Comparison of ENCODE assay signal across 8 cellular contexts in the genomic region with DNA sequence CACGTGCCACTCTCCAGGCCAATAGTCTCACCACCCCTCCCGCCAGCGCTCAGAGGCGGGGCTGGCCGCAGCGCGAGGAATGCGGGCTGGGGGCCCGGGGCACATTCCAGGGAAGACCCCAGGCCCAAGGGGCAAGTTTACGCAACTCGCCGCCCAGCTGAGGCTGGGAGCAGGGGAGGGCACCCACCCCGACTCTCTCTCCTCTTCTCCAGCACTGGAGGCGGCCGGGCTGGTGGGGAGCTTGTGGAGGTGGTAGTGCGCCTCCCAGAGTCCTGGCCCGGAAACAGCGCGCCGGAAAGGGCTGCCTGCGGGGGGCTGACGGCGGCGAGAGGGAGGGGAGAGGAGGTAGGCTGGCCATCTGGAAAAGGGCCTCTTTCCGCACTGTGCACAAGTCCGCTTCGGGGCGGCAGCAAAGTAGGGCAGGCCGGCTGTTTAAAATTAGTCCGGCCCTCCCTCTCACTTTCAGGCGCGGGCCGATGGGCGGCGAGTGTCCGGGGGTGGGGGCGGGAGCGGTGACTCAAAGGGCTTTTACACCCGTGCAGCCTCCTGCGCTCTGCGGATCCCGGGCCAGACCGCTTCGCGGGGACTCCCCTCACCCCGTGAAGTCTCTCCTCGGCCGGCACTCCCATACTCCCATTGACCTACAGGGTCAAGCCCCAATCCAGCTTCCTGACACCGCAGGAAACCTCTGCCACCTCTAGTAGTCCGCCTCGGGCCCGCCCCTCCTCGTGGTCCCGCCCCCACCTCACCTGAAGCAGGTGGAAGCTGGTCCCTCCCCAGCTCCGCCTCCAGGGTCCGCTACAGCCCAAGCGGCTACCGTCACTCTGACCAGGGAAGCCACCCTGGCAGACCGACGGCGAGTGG. TPM values are rescaled to one million over a fixed set of nuclear protein-coding genes. Genes with fewer than 3 reads are reported as not detected.
A peak's percentile ranks its signal among the peaks of the same experiment; 100 is the strongest.
DNase-seq lines count a peak whose midpoint lies in the region; ATAC-seq and TF ChIP-seq lines count a peak whose summit lies in the region.

No MANE protein-coding gene starts in this region.

- peak; percentile 47 to 64 for TF ChIP-seq POLR2A in adrenal gland (IDR thresholded peaks at IDR 0.05)
- TF ChIP-seq POLR2A in heart left ventricle (IDR thresholded peaks at IDR 0.05), result peak in 1 of 2 donors; percentile 55

- peak overlapping the region; percentile 92 for H3K4me3 Mint-ChIP-seq in CD14-positive monocyte

- H2AFZ ChIP-seq in trophoblast cell (ENCODE audit: insufficient read depth, low read length, poor library complexity), result peak overlapping the region; percentile 59

- H3K27me3 Mint-ChIP-seq in CD14-positive monocyte (ENCODE audit: low read depth in 3 of 3), result peaks cover 22 to 37% (median 29%) of the 10 kb centered on the region in 3 donors

- H3K4me2 ChIP-seq in trophoblast cell (ENCODE audit: low read length), result peak overlapping the region; percentile 96

- ATAC-seq in heart left ventricle (peak; percentile 17 to 66 (median 46)), GM19328 (IDR thresholded peaks at IDR 0.05; ENCODE audit: unreplicated experiment) (no peak)

- peak overlapping the region; percentile 45 for H3K27ac ChIP-seq in SJSA1
- peak overlapping the region; percentile 83 to 94 (median 85) for H3K27ac ChIP-seq in adrenal gland
- H3K27ac ChIP-seq in heart left ventricle, result peak overlapping the region; percentile 82 to 100 (median 94)
- peak overlapping the region; percentile 93 for H3K27ac ChIP-seq in trophoblast cell (ENCODE audit: low read depth, low read length)

- peaks cover 10 to 15% of the 10 kb centered on the region in 2 donors for H3K36me3 Mint-ChIP-seq in CD14-positive monocyte

- peak overlapping the region; percentile 38 for H2BK12ac ChIP-seq in trophoblast cell (ENCODE audit: low read length)

- H3K4me3 ChIP-seq in SJSA1 (peak overlapping the region; percentile 50), adrenal gland (peak overlapping the region; percentile 62 to 89 (median 84)), heart left ventricle (peak overlapping the region; percentile 56 to 94 (median 86)), trophoblast cell (ENCODE audit: low read depth, low read length) (peak overlapping the region; percentile 80)

- H3K18ac ChIP-seq in trophoblast cell (ENCODE audit: low read length), result peak overlapping the region; percentile 66

- H3K27ac Mint-ChIP-seq in CD14-positive monocyte, result peak overlapping the region; percentile 99 to 100 (median 99)

- H3K23ac ChIP-seq in trophoblast cell (ENCODE audit: low read length), result no peak overlapping the region

- peaks cover 3% of the 10 kb centered on the region for H3K79me2 ChIP-seq in trophoblast cell (ENCODE audit: control insufficient read depth, insufficient read depth, low read length, poor library complexity)

- peak overlapping the region; percentile 34 for H2BK120ac ChIP-seq in trophoblast cell (ENCODE audit: insufficient read depth, low read length, poor library complexity)

- TF ChIP-seq CTCF in CD14-positive monocyte (IDR thresholded peaks at IDR 0.05) (peak; percentile 20), adrenal gland (IDR thresholded peaks at IDR 0.05) (peak in 5 of 6 experiments; percentile 25 to 55 (median 37)), heart left ventricle (IDR thresholded peaks at IDR 0.05) (peak in 11 of 12 donors; percentile 12 to 63 (median 37))

- WGBS in adrenal gland, 4 donors, result 0 to 1% (median 0%) methylated on average over 3 to 61 of the region's 61 CpGs
- 0 to 1% (median 1%) methylated on average over 28 to 61 of the region's 61 CpGs for WGBS in heart left ventricle, 4 donors
- no CpG with 5 or more reads among the region's 61 CpGs for WGBS in trophoblast cell (ENCODE audit: extremely low coverage, insufficient coverage, insufficient read length)

- DNase-seq in CD14-positive monocyte (ENCODE audit: low spot score) (peak; percentile 79), GM19240 (ENCODE audit: insufficient read length, low spot score) (peak; percentile 52), HuH-7.5 (ENCODE audit: low spot score) (peak; percentile 68), SJSA1 (ENCODE audit: low read depth in 1 of 2, low spot score in 2 of 2) (peak; percentile 82 to 87), adrenal gland (peak; percentile 83 to 94 (median 85)), heart left ventricle (peak; percentile 87 to 93 (median 89)), trophoblast cell (peak; percentile 92 to 93)

- H3K36me3 ChIP-seq in SJSA1 (peaks cover 5% of the 10 kb centered on the region; the same call in 1 of the 2 replicates), adrenal gland (replicated peaks in 1 of 2) (no peaks in the 10 kb centered on the region), heart left ventricle (peaks cover 0 to 5% (median 0%) of the 10 kb centered on the region in 9 donors), trophoblast cell (ENCODE audit: control insufficient read depth in 1 of 2, insufficient read depth in 2 of 2, low read length in 2 of 2) (no peaks in the 10 kb centered on the region)

- H3K9ac ChIP-seq in trophoblast cell (ENCODE audit: low read length), result peak overlapping the region; percentile 5

- H3K4me1 ChIP-seq in SJSA1 (replicated peaks) (peaks cover 74% of the 10 kb centered on the region), adrenal gland (replicated peaks in 1 of 2) (peaks cover 55 to 63% of the 10 kb centered on the region in 2 donors), heart left ventricle (peaks cover 29 to 81% (median 61%) of the 10 kb centered on the region in 12 donors), trophoblast cell (ENCODE audit: control insufficient read depth in 1 of 2, insufficient read depth in 2 of 2, low read length in 2 of 2) (peaks cover 50 to 54% of the 10 kb centered on the region in 2 experiments)

- H4K91ac ChIP-seq in trophoblast cell (ENCODE audit: low read depth, low read length), result peak overlapping the region; percentile 74

- peak overlapping the region; percentile 49 for H4K12ac ChIP-seq in trophoblast cell (ENCODE audit: low read depth, low read length)

- H3K4me1 Mint-ChIP-seq in CD14-positive monocyte, result peaks cover 64% of the 10 kb centered on the region

- no peak overlapping the region for H2AK5ac ChIP-seq in trophoblast cell (ENCODE audit: low read length)

- H3K27me3 ChIP-seq in SJSA1 (replicated peaks), result no peaks in the 10 kb centered on the region
- peaks cover 5% of the 10 kb centered on the region for H3K27me3 ChIP-seq in adrenal gland
- H3K27me3 ChIP-seq in heart left ventricle, result peaks cover 0 to 10% (median 0%) of the 10 kb centered on the region in 9 donors
- peaks cover 27% of the 10 kb centered on the region for H3K27me3 ChIP-seq in trophoblast cell (ENCODE audit: insufficient read depth, low read length)

- peak overlapping the region; percentile 41 for H3K4ac ChIP-seq in trophoblast cell (ENCODE audit: low read depth, low read length)

- peak overlapping the region; percentile 86 for H2BK5ac ChIP-seq in trophoblast cell (ENCODE audit: low read depth, low read length, poor library complexity)

- intact Hi-C loops in CD14-positive monocyte (cut with micrococcal nuclease), result loop anchor here (1.0 to 10.0 kb wide), 6 partner anchors 20 to 552 kb away; a partner anchor contains a TSS
- intact Hi-C loops in adrenal gland (cut with DNase I), result no loop called here
- intact Hi-C loops in heart left ventricle (cut with DNase I), result loop anchor here in 2 of 10 donors (2.0 to 5.0 kb wide), 4 partner anchors 20 to 74 kb away; a partner anchor contains a TSS

- peaks cover 28% of the 10 kb centered on the region for H3K79me1 ChIP-seq in trophoblast cell (ENCODE audit: low read length)

- peak overlapping the region; percentile 78 for H3K14ac ChIP-seq in trophoblast cell (ENCODE audit: low read length)

- peaks cover 0 to 9% (median 4%) of the 10 kb centered on the region in 7 donors for H3K9me3 Mint-ChIP-seq in CD14-positive monocyte

- peak overlapping the region; percentile 70 for H4K8ac ChIP-seq in trophoblast cell (ENCODE audit: low read depth, low read length)

- no peaks in the 10 kb centered on the region for H3K9me3 ChIP-seq in SJSA1 (replicated peaks)
- H3K9me3 ChIP-seq in adrenal gland (replicated peaks in 1 of 3), result no peaks in the 10 kb centered on the region
- H3K9me3 ChIP-seq in heart left ventricle, result no peaks in the 10 kb centered on the region
- H3K9me3 ChIP-seq in trophoblast cell (ENCODE audit: insufficient read depth, low read depth, low read length), result no peaks in the 10 kb centered on the region

RNA-seq across cellular contexts. Expression of a gene that starts 1.0 kb away (rescaled TPM):
- polyA plus RNA-seq in CD14-positive monocyte, result 1 to 10 TPM; 5.1 to 5.5 TPM
- 15.8 and 18.5 TPM in 2 replicates for total RNA-seq in SJSA1 (2014; rRNA removed; shearing (Covaris generic))
- total RNA-seq in adrenal gland, result 10 to 100 TPM; 34.3 to 86.3 (median 45.5) TPM
- 100 to 1,000 TPM in 1 of 3 donors, 10 to 100 TPM in 2; 16.6 to 148 (median 96.4) TPM for polyA plus RNA-seq in adrenal gland
- total RNA-seq in heart left ventricle, result 10 to 100 TPM in 8 of 9 donors, 1 to 10 TPM in 1; 9.6 to 30.3 (median 18.0) TPM
- 10 to 100 TPM; 13.1 to 26.6 TPM for polyA plus RNA-seq in heart left ventricle
- polyA plus RNA-seq in trophoblast cell (2013), result 15.3 and 16.6 TPM in 2 replicates

RNA-seq across cellular contexts. Expression of a gene that starts 2.5 kb away (rescaled TPM):
- polyA plus RNA-seq in CD14-positive monocyte, result not detected
- 1.2 and 1.6 TPM in 2 replicates for total RNA-seq in SJSA1 (2014; rRNA removed; shearing (Covaris generic))
- 1 to 10 TPM in 3 of 8 donors, under 1 TPM in 4, not detected in 1; 0.09 to 2.1 (median 0.40) TPM for total RNA-seq in adrenal gland
- 1 to 10 TPM in 2 of 3 donors, under 1 TPM in 1; 0.20 to 2.8 (median 2.7) TPM for polyA plus RNA-seq in adrenal gland
- total RNA-seq in heart left ventricle, result 1 to 10 TPM in 6 of 9 donors, under 1 TPM in 3; 0.16 to 2.0 (median 1.3) TPM
- 1 to 10 TPM in 1 of 2 donors, under 1 TPM in 1; 0.29 to 1.0 TPM for polyA plus RNA-seq in heart left ventricle
- polyA plus RNA-seq in trophoblast cell (2013), result 0.63 and 0.68 TPM in 2 replicates

RNA-seq across cellular contexts. Expression of a gene that starts 19.4 kb away (rescaled TPM):
- polyA plus RNA-seq in CD14-positive monocyte (100 to 1,000 TPM; 117 to 130 TPM), adrenal gland (100 to 1,000 TPM in 2 of 3 donors, 10 to 100 TPM in 1; 75.3 to 289 (median 209) TPM), heart left ventricle (10 to 100 TPM; 49.5 to 79.7 TPM)
- 38.7 and 38.9 TPM in 2 replicates for total RNA-seq in SJSA1 (2014; rRNA removed; shearing (Covaris generic))
- total RNA-seq in adrenal gland (10 to 100 TPM; 52.1 to 88.8 (median 67.6) TPM), heart left ventricle (10 to 100 TPM in 6 of 9 donors, 1 to 10 TPM in 3; 6.2 to 21.8 (median 11.9) TPM)
- polyA plus RNA-seq in trophoblast cell (2013), result 44.5 and 47.1 TPM in 2 replicates

RNA-seq across cellular contexts. Expression of a gene that starts 33.0 kb away (rescaled TPM):
- polyA plus RNA-seq in CD14-positive monocyte (1 to 10 TPM in 1 of 2 donors, under 1 TPM in 1; 0.79 to 3.2 TPM), adrenal gland (10 to 100 TPM in 2 of 3 donors, 1 to 10 TPM in 1; 4.5 to 48.7 (median 27.5) TPM), heart left ventricle (1 to 10 TPM; 1.2 to 1.4 TPM)
- 5.0 and 15.1 TPM in 2 replicates for total RNA-seq in SJSA1 (2014; rRNA removed; shearing (Covaris generic))
- total RNA-seq in adrenal gland (10 to 100 TPM in 4 of 8 donors, 1 to 10 TPM in 4; 4.1 to 25.7 (median 8.9) TPM), heart left ventricle (1 to 10 TPM in 4 of 9 donors, under 1 TPM in 5; 0.44 to 4.0 (median 0.94) TPM)
- 0.35 and 0.60 TPM in 2 replicates for polyA plus RNA-seq in trophoblast cell (2013)

RNA-seq across cellular contexts. Expression of a gene that starts 47.4 kb away (rescaled TPM):
- polyA plus RNA-seq in CD14-positive monocyte (under 1 TPM in 1 of 2 donors, not detected in 1; 0.15 TPM), adrenal gland (1 to 10 TPM in 2 of 3 donors, under 1 TPM in 1; 0.18 to 7.0 (median 4.6) TPM), heart left ventricle (under 1 TPM; 0.68 to 0.91 TPM)
- 0.72 and 1.1 TPM in 2 replicates for total RNA-seq in SJSA1 (2014; rRNA removed; shearing (Covaris generic))
- total RNA-seq in adrenal gland (1 to 10 TPM in 7 of 8 donors, under 1 TPM in 1; 0.66 to 5.4 (median 1.8) TPM), heart left ventricle (1 to 10 TPM in 1 of 9 donors, under 1 TPM in 8; 0.32 to 1.8 (median 0.65) TPM)
- polyA plus RNA-seq in trophoblast cell (2013), result 2.8 and 3.1 TPM in 2 replicates

Comparison
In these comparisons a context has a peak if more than half of its experiments do, and no peak if none do; other contexts are left out.
1. intact Hi-C loops: an anchor here in CD14-positive monocyte (1.0 to 10.0 kb wide); none called in adrenal gland.